In genomic region chr1:9235123-9235513, GRCh38 we compare ENCODE assay signal across 1 cellular context.
A peak's percentile ranks its signal among the peaks of the same experiment; 100 is the strongest.
TF ChIP-seq lines count a peak whose summit lies in the region.

No MANE protein-coding gene starts in this region.

TF ChIP-seq in K562, 482 proteins besides CTCF, POLR2A, EP300 and RAD21 (continued from another document and continues in another):
- TF ChIP-seq ZNF512 (tag; IDR thresholded peaks at IDR 0.05) (no peak), ZNF3 (CRISPR knock-in tag; IDR thresholded peaks at IDR 0.05) (no peak), JUNB (CRISPR knock-in tag; conservative IDR thresholded peaks at IDR 0.05) (no peak), BACH1 (tag; IDR thresholded peaks at IDR 0.05) (no peak), EGR1 (conservative IDR thresholded peaks at IDR 0.05) (no peak), ESRRB (CRISPR knock-in tag; IDR thresholded peaks at IDR 0.05; ENCODE audit: borderline replicate concordance) (no peak), ZNF57 (CRISPR knock-in tag; IDR thresholded peaks at IDR 0.05) (no peak), JUND (IDR thresholded peaks at IDR 0.05; ENCODE audit: borderline replicate concordance, low read depth, low read length) (no peak), JUND (tag; IDR thresholded peaks at IDR 0.05; ENCODE audit: borderline replicate concordance, low read depth, low read length) (no peak), FOXJ3 (CRISPR knock-in tag; IDR thresholded peaks at IDR 0.05) (no peak), ZNF184 (CRISPR knock-in tag; IDR thresholded peaks at IDR 0.05) (no peak), PYGO2 (tag; IDR thresholded peaks at IDR 0.05) (no peak), GABPB2 (CRISPR knock-in tag; conservative IDR thresholded peaks at IDR 0.05) (no peak), HEY1 (CRISPR knock-in tag; IDR thresholded peaks at IDR 0.05; ENCODE audit: borderline replicate concordance) (no peak), CREB3 (tag; conservative IDR thresholded peaks at IDR 0.05; ENCODE audit: low read depth) (no peak), MNT (conservative IDR thresholded peaks at IDR 0.05) (no peak), MAZ (CRISPR knock-in tag; conservative IDR thresholded peaks at IDR 0.05 in 1 of 2, IDR thresholded peaks at IDR 0.05 in 1 of 2) (no peak), ERF (CRISPR knock-in tag; IDR thresholded peaks at IDR 0.05) (0 out of 2 replicates have a peak, but pooled peaks have one; percentile 1), MEIS2 (IDR thresholded peaks at IDR 0.05; ENCODE audit: partially characterized antibody) (no peak), BRF1 (IDR thresholded peaks at IDR 0.05; ENCODE audit: borderline replicate concordance, extremely low read depth, insufficient read length) (no peak), KAT2B (IDR thresholded peaks at IDR 0.05; ENCODE audit: low read depth, low read length) (no peak), CREBBP (IDR thresholded peaks at IDR 0.05; ENCODE audit: low read depth, low read length) (no peak), TCF3 (CRISPR knock-in tag; IDR thresholded peaks at IDR 0.05) (no peak), ZNF232 (CRISPR knock-in tag; IDR thresholded peaks at IDR 0.05) (no peak), E2F8 (IDR thresholded peaks at IDR 0.05; ENCODE audit: low read depth, partially characterized antibody) (no peak), SIN3A (IDR thresholded peaks at IDR 0.05; ENCODE audit: borderline replicate concordance in 2 of 2, control insufficient read depth in 1 of 2, low read depth in 2 of 2, low read length in 2 of 2) (0 out of 4 replicates have a peak, but pooled peaks of 1 of the 2 experiments have one; percentile 16)
- TF ChIP-seq, protein P1, sequence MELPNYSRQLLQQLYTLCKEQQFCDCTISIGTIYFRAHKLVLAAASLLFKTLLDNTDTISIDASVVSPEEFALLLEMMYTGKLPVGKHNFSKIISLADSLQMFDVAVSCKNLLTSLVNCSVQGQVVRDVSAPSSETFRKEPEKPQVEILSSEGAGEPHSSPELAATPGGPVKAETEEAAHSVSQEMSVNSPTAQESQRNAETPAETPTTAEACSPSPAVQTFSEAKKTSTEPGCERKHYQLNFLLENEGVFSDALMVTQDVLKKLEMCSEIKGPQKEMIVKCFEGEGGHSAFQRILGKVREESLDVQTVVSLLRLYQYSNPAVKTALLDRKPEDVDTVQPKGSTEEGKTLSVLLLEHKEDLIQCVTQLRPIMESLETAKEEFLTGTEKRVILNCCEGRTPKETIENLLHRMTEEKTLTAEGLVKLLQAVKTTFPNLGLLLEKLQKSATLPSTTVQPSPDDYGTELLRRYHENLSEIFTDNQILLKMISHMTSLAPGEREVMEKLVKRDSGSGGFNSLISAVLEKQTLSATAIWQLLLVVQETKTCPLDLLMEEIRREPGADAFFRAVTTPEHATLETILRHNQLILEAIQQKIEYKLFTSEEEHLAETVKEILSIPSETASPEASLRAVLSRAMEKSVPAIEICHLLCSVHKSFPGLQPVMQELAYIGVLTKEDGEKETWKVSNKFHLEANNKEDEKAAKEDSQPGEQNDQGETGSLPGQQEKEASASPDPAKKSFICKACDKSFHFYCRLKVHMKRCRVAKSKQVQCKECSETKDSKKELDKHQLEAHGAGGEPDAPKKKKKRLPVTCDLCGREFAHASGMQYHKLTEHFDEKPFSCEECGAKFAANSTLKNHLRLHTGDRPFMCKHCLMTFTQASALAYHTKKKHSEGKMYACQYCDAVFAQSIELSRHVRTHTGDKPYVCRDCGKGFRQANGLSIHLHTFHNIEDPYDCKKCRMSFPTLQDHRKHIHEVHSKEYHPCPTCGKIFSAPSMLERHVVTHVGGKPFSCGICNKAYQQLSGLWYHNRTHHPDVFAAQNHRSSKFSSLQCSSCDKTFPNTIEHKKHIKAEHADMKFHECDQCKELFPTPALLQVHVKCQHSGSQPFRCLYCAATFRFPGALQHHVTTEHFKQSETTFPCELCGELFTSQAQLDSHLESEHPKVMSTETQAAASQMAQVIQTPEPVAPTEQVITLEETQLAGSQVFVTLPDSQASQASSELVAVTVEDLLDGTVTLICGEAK (IDR thresholded peaks at IDR 0.05), result 0 out of 2 replicates have a peak, but pooled peaks have one; percentile 51
- TF ChIP-seq, protein P1 (CRISPR knock-in tag; IDR thresholded peaks at IDR 0.05), result no peak
- TF ChIP-seq, protein P2, sequence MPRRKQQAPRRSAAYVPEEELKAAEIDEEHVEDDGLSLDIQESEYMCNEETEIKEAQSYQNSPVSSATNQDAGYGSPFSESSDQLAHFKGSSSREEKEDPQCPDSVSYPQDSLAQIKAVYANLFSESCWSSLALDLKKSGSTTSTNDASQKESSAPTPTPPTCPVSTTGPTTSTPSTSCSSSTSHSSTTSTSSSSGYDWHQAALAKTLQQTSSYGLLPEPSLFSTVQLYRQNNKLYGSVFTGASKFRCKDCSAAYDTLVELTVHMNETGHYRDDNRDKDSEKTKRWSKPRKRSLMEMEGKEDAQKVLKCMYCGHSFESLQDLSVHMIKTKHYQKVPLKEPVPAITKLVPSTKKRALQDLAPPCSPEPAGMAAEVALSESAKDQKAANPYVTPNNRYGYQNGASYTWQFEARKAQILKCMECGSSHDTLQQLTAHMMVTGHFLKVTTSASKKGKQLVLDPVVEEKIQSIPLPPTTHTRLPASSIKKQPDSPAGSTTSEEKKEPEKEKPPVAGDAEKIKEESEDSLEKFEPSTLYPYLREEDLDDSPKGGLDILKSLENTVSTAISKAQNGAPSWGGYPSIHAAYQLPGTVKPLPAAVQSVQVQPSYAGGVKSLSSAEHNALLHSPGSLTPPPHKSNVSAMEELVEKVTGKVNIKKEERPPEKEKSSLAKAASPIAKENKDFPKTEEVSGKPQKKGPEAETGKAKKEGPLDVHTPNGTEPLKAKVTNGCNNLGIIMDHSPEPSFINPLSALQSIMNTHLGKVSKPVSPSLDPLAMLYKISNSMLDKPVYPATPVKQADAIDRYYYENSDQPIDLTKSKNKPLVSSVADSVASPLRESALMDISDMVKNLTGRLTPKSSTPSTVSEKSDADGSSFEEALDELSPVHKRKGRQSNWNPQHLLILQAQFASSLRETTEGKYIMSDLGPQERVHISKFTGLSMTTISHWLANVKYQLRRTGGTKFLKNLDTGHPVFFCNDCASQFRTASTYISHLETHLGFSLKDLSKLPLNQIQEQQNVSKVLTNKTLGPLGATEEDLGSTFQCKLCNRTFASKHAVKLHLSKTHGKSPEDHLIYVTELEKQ (CRISPR knock-in tag; IDR thresholded peaks at IDR 0.05), result no peak
- TF ChIP-seq, protein P3, sequence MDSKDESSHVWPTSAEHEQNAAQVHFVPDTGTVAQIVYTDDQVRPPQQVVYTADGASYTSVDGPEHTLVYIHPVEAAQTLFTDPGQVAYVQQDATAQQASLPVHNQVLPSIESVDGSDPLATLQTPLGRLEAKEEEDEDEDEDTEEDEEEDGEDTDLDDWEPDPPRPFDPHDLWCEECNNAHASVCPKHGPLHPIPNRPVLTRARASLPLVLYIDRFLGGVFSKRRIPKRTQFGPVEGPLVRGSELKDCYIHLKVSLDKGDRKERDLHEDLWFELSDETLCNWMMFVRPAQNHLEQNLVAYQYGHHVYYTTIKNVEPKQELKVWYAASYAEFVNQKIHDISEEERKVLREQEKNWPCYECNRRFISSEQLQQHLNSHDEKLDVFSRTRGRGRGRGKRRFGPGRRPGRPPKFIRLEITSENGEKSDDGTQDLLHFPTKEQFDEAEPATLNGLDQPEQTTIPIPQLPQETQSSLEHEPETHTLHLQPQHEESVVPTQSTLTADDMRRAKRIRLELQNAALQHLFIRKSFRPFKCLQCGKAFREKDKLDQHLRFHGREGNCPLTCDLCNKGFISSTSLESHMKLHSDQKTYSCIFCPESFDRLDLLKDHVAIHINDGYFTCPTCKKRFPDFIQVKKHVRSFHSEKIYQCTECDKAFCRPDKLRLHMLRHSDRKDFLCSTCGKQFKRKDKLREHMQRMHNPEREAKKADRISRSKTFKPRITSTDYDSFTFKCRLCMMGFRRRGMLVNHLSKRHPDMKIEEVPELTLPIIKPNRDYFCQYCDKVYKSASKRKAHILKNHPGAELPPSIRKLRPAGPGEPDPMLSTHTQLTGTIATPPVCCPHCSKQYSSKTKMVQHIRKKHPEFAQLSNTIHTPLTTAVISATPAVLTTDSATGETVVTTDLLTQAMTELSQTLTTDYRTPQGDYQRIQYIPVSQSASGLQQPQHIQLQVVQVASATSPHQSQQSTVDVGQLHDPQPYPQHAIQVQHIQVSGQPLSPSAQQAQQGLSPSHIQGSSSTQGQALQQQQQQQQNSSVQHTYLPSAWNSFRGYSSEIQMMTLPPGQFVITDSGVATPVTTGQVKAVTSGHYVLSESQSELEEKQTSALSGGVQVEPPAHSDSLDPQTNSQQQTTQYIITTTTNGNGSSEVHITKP (IDR thresholded peaks at IDR 0.05; ENCODE audit: partially characterized antibody), result no peak
- TF ChIP-seq, protein P4, sequence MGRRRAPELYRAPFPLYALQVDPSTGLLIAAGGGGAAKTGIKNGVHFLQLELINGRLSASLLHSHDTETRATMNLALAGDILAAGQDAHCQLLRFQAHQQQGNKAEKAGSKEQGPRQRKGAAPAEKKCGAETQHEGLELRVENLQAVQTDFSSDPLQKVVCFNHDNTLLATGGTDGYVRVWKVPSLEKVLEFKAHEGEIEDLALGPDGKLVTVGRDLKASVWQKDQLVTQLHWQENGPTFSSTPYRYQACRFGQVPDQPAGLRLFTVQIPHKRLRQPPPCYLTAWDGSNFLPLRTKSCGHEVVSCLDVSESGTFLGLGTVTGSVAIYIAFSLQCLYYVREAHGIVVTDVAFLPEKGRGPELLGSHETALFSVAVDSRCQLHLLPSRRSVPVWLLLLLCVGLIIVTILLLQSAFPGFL (CRISPR knock-in tag; IDR thresholded peaks at IDR 0.05), result no peak
